In the genomic region with DNA sequence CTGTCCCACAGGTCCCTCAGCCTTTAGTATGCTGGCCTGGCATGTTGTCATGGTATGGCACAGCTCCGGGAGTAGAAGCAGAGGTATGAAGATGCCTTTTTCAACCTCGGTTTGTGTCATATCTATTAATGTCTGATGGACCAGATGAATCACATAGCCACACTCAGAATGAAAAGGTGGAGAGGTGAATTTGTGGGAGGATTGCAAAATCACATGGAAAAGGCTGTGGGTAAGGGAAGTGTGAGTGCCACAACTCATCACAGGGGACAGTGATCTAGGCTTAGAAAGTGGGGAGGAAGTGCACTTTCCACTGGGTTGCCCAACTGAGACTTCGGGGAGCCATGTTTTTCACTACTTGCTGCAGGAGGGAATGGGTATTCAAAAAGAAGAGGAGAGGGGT, we compare ENCODE assay signal across 32 cellular contexts.
"Had no signal": no experiment of that assay in that cellular context is flagged by ENCODE, and none has a peak within 500 bp of the region (broad histone marks: within the 10 kb centered on the region; RNA-seq: fewer than 3 reads in every experiment).

No MANE protein-coding gene starts in this region.

- DNase-seq: activated CD4-positive, alpha-beta T cell treated with anti-CD3 and anti-CD28 coated beads for 48 hours; activated CD4-positive, alpha-beta T cell treated with anti-CD3 and anti-CD28 coated beads, Interleukin-2, amount 50 U/mL, for 48 hours; activated CD8-positive, alpha-beta memory T cell treated with anti-CD3 and anti-CD28 coated beads for 24 hours; activated effector memory CD4-positive, alpha-beta T cell treated with Interleukin-2 at 50 U/mL for 16 hours; activated naive CD4-positive, alpha-beta T cell treated with anti-CD3 and anti-CD28 coated beads for 36 hours; activated naive CD8-positive, alpha-beta T cell treated with anti-CD3 and anti-CD28 coated beads for 36 hours; adrenal gland; aorta; body of pancreas; cerebellar nuclear complex; colonic mucosa; effector CD8-positive, alpha-beta T cell; erythroblast; hippocampal formation; immature natural killer cell; kidney; lower lobe of right lung; mesendoderm; natural killer cell; occipital lobe; psoas muscle; stimulated activated CD4-positive, alpha-beta T cell treated with anti-CD3 and anti-CD28 coated beads, Interleukin-15, amount 100 ng/mL, for 24 hours; stimulated activated naive CD4-positive, alpha-beta T cell treated with Interleukin-2 at 50 U/mL for 16 hours; transverse colon; WERI-Rb-1 had no signal

- H3K9me3 ChIP-seq: adrenal gland, body of pancreas, colonic mucosa, gastroesophageal sphincter, lower lobe of right lung, psoas muscle, right atrium auricular region, transverse colon had no signal

- H3K4me1 ChIP-seq: adrenal gland, body of pancreas, colonic mucosa, lower lobe of right lung, neural progenitor cell, parathyroid adenoma, psoas muscle, right atrium auricular region had no signal

- H3K27me3 ChIP-seq: adrenal gland, body of pancreas, cardiac muscle cell, colonic mucosa, gastroesophageal sphincter, neural progenitor cell, right atrium auricular region, transverse colon had no signal

- H3K4me3 ChIP-seq: adrenal gland, body of pancreas, cardiac muscle cell, colonic mucosa, gastroesophageal sphincter, lower lobe of right lung, neural progenitor cell, psoas muscle, right atrium auricular region, transverse colon had no signal

- H3K36me3 ChIP-seq: adrenal gland, cardiac muscle cell, colonic mucosa, gastroesophageal sphincter, lower lobe of right lung, neural progenitor cell, right atrium auricular region, transverse colon, WERI-Rb-1 had no signal

- H2AFZ ChIP-seq: neural progenitor cell, parathyroid adenoma had no signal

- H3K27ac ChIP-seq: adrenal gland, body of pancreas, cardiac muscle cell, colonic mucosa, gastroesophageal sphincter, lower lobe of right lung, neural progenitor cell, parathyroid adenoma, psoas muscle, right atrium auricular region, transverse colon, WERI-Rb-1 had no signal

- H3K9ac ChIP-seq: neural progenitor cell, parathyroid adenoma had no signal

- ATAC-seq: activated CD4-positive, CD25-positive, alpha-beta regulatory T cell treated with anti-CD3 and anti-CD28 coated beads, Interleukin-2, amount 50 U/mL, for 24 hours; body of pancreas; gastroesophageal sphincter; left lobe of liver; lower lobe of right lung; natural killer cell; psoas muscle had no signal

- H3K79me2 ChIP-seq: parathyroid adenoma had no signal

- H3K4me2 ChIP-seq: neural progenitor cell had no signal
